ENCODE assay signal across 28 cellular contexts in the genomic region with DNA sequence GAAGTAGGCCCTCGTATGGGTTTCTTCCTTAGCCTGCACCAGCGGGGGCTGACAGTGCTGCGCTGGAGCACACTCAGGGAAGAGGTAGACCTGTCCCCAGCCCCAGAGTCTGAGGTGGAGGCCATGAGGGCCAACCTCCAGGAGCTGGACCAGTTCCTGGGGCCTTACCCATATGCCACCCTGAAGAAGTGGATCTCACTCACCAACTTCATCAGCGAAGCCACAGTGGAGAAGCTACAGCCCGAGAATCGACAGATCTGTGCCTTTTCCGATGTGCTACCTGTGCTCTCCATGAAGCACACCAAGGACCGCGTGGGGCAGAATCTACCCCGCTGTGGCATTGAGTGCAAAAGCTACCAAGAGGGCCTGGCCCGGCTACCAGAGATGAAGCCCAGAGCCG.
"Had no signal": no experiment of that assay in that cellular context is flagged by ENCODE, and none has a peak within 500 bp of the region (broad histone marks: within the 10 kb centered on the region; RNA-seq: fewer than 3 reads in every experiment).

No MANE protein-coding gene starts in this region.

- ATAC-seq: effector memory CD8-positive, alpha-beta T cell; esophagus mucosa; gastrocnemius medialis; heart right ventricle; left cardiac atrium; left lung; left ventricle myocardium superior; lower lobe of right lung; mucosa of descending colon had no signal

- H3K9me3 ChIP-seq: colonic mucosa, esophagus squamous epithelium, gastrocnemius medialis, heart right ventricle, left lung, lower lobe of right lung, mucosa of descending colon had no signal

- H3K9me3 Mint-ChIP-seq: dendritic cell treated with granulocyte-macrophage colony-stimulating factor and Interleukin-4, amounts not matched to agents 40 ng/mL and 50 ng/mL, for 4 days; effector memory CD8-positive, alpha-beta T cell; endodermal cell; mesothelial cell of epicardium had no signal

- FAIRE-seq: endometrium, islet of Langerhans, keratinocyte had no signal

- H3K27ac Mint-ChIP-seq: dendritic cell treated with granulocyte-macrophage colony-stimulating factor and Interleukin-4, amounts not matched to agents 40 ng/mL and 50 ng/mL, for 4 days; effector memory CD8-positive, alpha-beta T cell; endodermal cell; mesothelial cell of epicardium had no signal

- H3K27ac ChIP-seq: colonic mucosa, epithelial cell of prostate, esophagus squamous epithelium, gastrocnemius medialis, heart right ventricle, left lung, lower lobe of right lung had no signal

- DNase-seq: colonic mucosa; cortex of kidney; effector CD8-positive, alpha-beta T cell; effector memory CD8-positive, alpha-beta T cell; endodermal cell; erythroblast; esophagus squamous epithelium; foreskin fibroblast; foreskin melanocyte; gastrocnemius medialis; glutamatergic neuron; head of caudate nucleus; heart right ventricle; hippocampal formation; left cardiac atrium; left lung; left ventricle myocardium superior; lower lobe of right lung; mesenchymal stem cell; mucosa of descending colon; naive B cell had no signal

- H3K4me3 Mint-ChIP-seq: dendritic cell treated with granulocyte-macrophage colony-stimulating factor and Interleukin-4, amounts not matched to agents 40 ng/mL and 50 ng/mL, for 4 days; effector memory CD8-positive, alpha-beta T cell; endodermal cell; mesothelial cell of epicardium had no signal

- H3K27me3 ChIP-seq: colonic mucosa, esophagus squamous epithelium, gastrocnemius medialis, heart right ventricle, left lung had no signal

- H3K4me3 ChIP-seq: colonic mucosa, esophagus squamous epithelium, gastrocnemius medialis, heart right ventricle, left lung, lower lobe of right lung, mucosa of descending colon had no signal

- H3K27me3 Mint-ChIP-seq: dendritic cell treated with granulocyte-macrophage colony-stimulating factor and Interleukin-4, amounts not matched to agents 40 ng/mL and 50 ng/mL, for 4 days; effector memory CD8-positive, alpha-beta T cell; naive B cell had no signal
